In the genomic region with DNA sequence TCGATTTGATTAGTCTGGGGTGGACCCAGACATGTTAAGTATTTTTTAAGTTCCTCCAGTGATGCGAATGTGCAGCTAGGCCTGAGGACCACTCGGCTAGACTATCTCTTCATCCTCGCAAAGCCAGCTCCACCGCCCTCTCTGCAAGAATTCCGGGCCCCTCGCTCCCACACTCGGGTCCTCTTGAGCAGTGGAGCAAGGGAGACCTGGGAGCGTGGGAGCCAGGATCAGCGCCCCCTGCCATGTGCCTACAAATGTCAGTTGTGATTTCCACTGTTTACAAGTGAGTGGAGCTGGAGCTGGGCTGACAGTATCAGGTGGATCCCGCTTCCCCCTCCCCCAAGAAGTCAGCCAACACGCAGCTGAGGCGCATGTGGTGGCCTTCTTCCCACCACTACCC, we compare ENCODE assay signal across 16 cellular contexts. TPM values are rescaled to one million over a fixed set of nuclear protein-coding genes. Genes with fewer than 3 reads are reported as not detected.
DNase-seq lines count a peak whose midpoint lies in the region; ATAC-seq and TF ChIP-seq lines count a peak whose summit lies in the region.
"Had no signal": no experiment of that assay in that cellular context is flagged by ENCODE, and none has a peak within 500 bp of the region (broad histone marks: within the 10 kb centered on the region; RNA-seq: fewer than 3 reads in every experiment).

No MANE protein-coding gene starts in this region.

- H3K4me1 Mint-ChIP-seq in T-helper 2 cell treated with Interferon-gamma antibody and Interleukin-4, amounts not matched to agents 5 μg/mL and 100 μg/mL, for 36 hours (ENCODE audit: low read depth) = peaks cover 6% of the 10 kb centered on the region
- peaks cover 14% of the 10 kb centered on the region for H3K4me1 Mint-ChIP-seq in T-helper 17 cell
- peaks cover 7% of the 10 kb centered on the region for H3K4me1 Mint-ChIP-seq in endothelial cell (ENCODE audit: unreplicated experiment)
- H3K4me1 Mint-ChIP-seq in neural progenitor cell = peaks cover 10% of the 10 kb centered on the region

- H3K4me2 ChIP-seq in neural progenitor cell = no peak overlapping the region

- H3K36me3 ChIP-seq in neural progenitor cell (no peaks in the 10 kb centered on the region), adrenal gland (replicated peaks in 1 of 2) (no peaks in the 10 kb centered on the region)

- H3K27me3 Mint-ChIP-seq in T-helper 2 cell treated with Interferon-gamma antibody and Interleukin-4, amounts not matched to agents 5 μg/mL and 100 μg/mL, for 36 hours (ENCODE audit: low read depth) = peaks cover 47% of the 10 kb centered on the region
- peaks cover 47% of the 10 kb centered on the region for H3K27me3 Mint-ChIP-seq in T-helper 17 cell
- peaks cover 20% of the 10 kb centered on the region for H3K27me3 Mint-ChIP-seq in endothelial cell (ENCODE audit: unreplicated experiment)
- H3K27me3 Mint-ChIP-seq in neural progenitor cell (ENCODE audit: insufficient read depth, low read depth) = peaks cover 37% of the 10 kb centered on the region

- no peak for DNase-seq in T-helper 2 cell treated with Interferon-gamma antibody and Interleukin-4, amounts not matched to agents 5 μg/mL and 100 μg/mL, for 36 hours (ENCODE audit: low spot score)
- DNase-seq in T-helper 2 cell (no peak), T-helper 17 cell (no peak), endothelial cell (ENCODE audit: low spot score) (no peak), neural progenitor cell (ENCODE audit: low spot score) (no peak), caudate nucleus (lab: John Stamatoyannopoulos, UW) (no peak), adrenal gland (no peak), Ammon's horn (ENCODE audit: low spot score) (no peak)
- DNase-seq: 8988T, C1 segment of cervical spinal cord, Karpas-422, MM.1S, NCI-H1105, NCI-H187, NCI-H446, NCI-H748 treated with DMSO at 0.1 percent for 48 hours had no signal

- H3K4me1 ChIP-seq in neural progenitor cell = no peaks in the 10 kb centered on the region
- peaks cover 0 to 11% of the 10 kb centered on the region in 2 donors for H3K4me1 ChIP-seq in adrenal gland (replicated peaks in 1 of 2)

- no peak overlapping the region for H3K27ac Mint-ChIP-seq in T-helper 2 cell treated with Interferon-gamma antibody and Interleukin-4, amounts not matched to agents 5 μg/mL and 100 μg/mL, for 36 hours
- H3K27ac Mint-ChIP-seq in T-helper 17 cell (no peak overlapping the region), endothelial cell (ENCODE audit: unreplicated experiment) (no peak overlapping the region), neural progenitor cell (no peak overlapping the region)

- TF ChIP-seq CTCF in endothelial cell (IDR thresholded peaks at IDR 0.05; ENCODE audit: unreplicated experiment) (no peak), neural progenitor cell (IDR thresholded peaks at IDR 0.05) (no peak), adrenal gland (IDR thresholded peaks at IDR 0.05) (no peak)

- intact Hi-C loops in adrenal gland (cut with DNase I) = loop anchor here (10.0 kb wide), 2 partner anchors 144 to 236 kb away; no protein-coding TSS in a partner anchor

- H3K27me3 ChIP-seq in neural progenitor cell = peaks cover 47% of the 10 kb centered on the region
- peaks cover 34% of the 10 kb centered on the region for H3K27me3 ChIP-seq in adrenal gland

- no peaks in the 10 kb centered on the region for H3K36me3 Mint-ChIP-seq in T-helper 2 cell treated with Interferon-gamma antibody and Interleukin-4, amounts not matched to agents 5 μg/mL and 100 μg/mL, for 36 hours (ENCODE audit: low read depth)
- H3K36me3 Mint-ChIP-seq in T-helper 17 cell (ENCODE audit: low read depth) = peaks cover 8% of the 10 kb centered on the region
- H3K36me3 Mint-ChIP-seq in endothelial cell (ENCODE audit: low read depth, unreplicated experiment) = peaks cover 9% of the 10 kb centered on the region
- peaks cover 2% of the 10 kb centered on the region for H3K36me3 Mint-ChIP-seq in neural progenitor cell

- no peaks in the 10 kb centered on the region for H3K79me2 ChIP-seq in neural progenitor cell (ENCODE audit: low read depth)

- no peaks in the 10 kb centered on the region for H4K20me1 ChIP-seq in neural progenitor cell (ENCODE audit: low read depth)

- H3K27ac ChIP-seq in neural progenitor cell (no peak overlapping the region), caudate nucleus (ENCODE audit: low read depth, low read length) (no peak overlapping the region), adrenal gland (no peak overlapping the region)

- WGBS in adrenal gland, 4 donors = 86 to 93% (median 92%) methylated on average over 9 to 13 of the region's 13 CpGs

- no peak for TF ChIP-seq POLR2A in adrenal gland (IDR thresholded peaks at IDR 0.05)

- H3K4me3 ChIP-seq in neural progenitor cell = no peak overlapping the region
- H3K4me3 ChIP-seq in adrenal gland = no peak overlapping the region

- H3K9me3 Mint-ChIP-seq in T-helper 2 cell treated with Interferon-gamma antibody and Interleukin-4, amounts not matched to agents 5 μg/mL and 100 μg/mL, for 36 hours = no peaks in the 10 kb centered on the region
- H3K9me3 Mint-ChIP-seq in endothelial cell (ENCODE audit: unreplicated experiment) (no peaks in the 10 kb centered on the region), neural progenitor cell (peaks cover 16% of the 10 kb centered on the region)

- no peak overlapping the region for H2AFZ ChIP-seq in neural progenitor cell (replicated peaks)

- H3F3A ChIP-seq in neural progenitor cell (ENCODE audit: low read depth) = no peaks in the 10 kb centered on the region

- no peak for ATAC-seq in T-helper 17 cell

- peak overlapping the region; percentile 28 for H3K4me3 Mint-ChIP-seq in T-helper 2 cell treated with Interferon-gamma antibody and Interleukin-4, amounts not matched to agents 5 μg/mL and 100 μg/mL, for 36 hours
- H3K4me3 Mint-ChIP-seq in T-helper 17 cell (peak overlapping the region; percentile 10), endothelial cell (ENCODE audit: unreplicated experiment) (peak overlapping the region; percentile 37), neural progenitor cell (peak overlapping the region; percentile 71)

- H3K9ac ChIP-seq in neural progenitor cell = no peak overlapping the region

- no peaks in the 10 kb centered on the region for H3K9me3 ChIP-seq in T-helper 17 cell (ENCODE audit: control insufficient read depth, low read length, poor library complexity, severe bottlenecking)
- H3K9me3 ChIP-seq in neural progenitor cell (ENCODE audit: low read depth) = no peaks in the 10 kb centered on the region
- H3K9me3 ChIP-seq in adrenal gland (replicated peaks in 1 of 3) = no peaks in the 10 kb centered on the region

RNA-seq across cellular contexts. Expression of a gene that starts 6.7 kb away (rescaled TPM):
- total RNA-seq in T-helper 17 cell (not detected), endothelial cell (ENCODE audit: unreplicated experiment) (not detected), neural progenitor cell (ENCODE audit: low replicate concordance) (not detected in 2 replicates), adrenal gland (not detected)
- polyA plus RNA-seq in adrenal gland = not detected

RNA-seq across cellular contexts. Expression of a gene that starts 25.9 kb away (rescaled TPM):
- total RNA-seq in T-helper 17 cell (1 to 10 TPM; 2.5 to 3.0 TPM), endothelial cell (ENCODE audit: unreplicated experiment) (29.7 TPM), neural progenitor cell (ENCODE audit: low replicate concordance) (7.4 and 9.6 TPM in 2 replicates), adrenal gland (10 to 100 TPM in 7 of 8 donors, 1 to 10 TPM in 1; 8.5 to 29.6 (median 21.3) TPM)
- polyA plus RNA-seq in adrenal gland = 10 to 100 TPM in 2 of 3 donors, 1 to 10 TPM in 1; 7.7 to 27.8 (median 12.3) TPM

Comparison
In these comparisons a context has a peak if more than half of its experiments do, and no peak if none do; other contexts are left out.
1. H3K4me3 Mint-ChIP-seq: peak in every context shown above with its lines; median percentile 71 in neural progenitor cell; 37 in endothelial cell; 28 in T-helper 2 cell treated with Interferon-gamma antibody and Interleukin-4, amounts not matched to agents 5 μg/mL and 100 μg/mL, for 36 hours; 10 in T-helper 17 cell.